In genomic region chr4:128876194-128876593, GRCh38 we compare ENCODE assay signal across 20 cellular contexts.
"Had no signal": no experiment of that assay in that cellular context is flagged by ENCODE, and none has a peak within 500 bp of the region (broad histone marks: within the 10 kb centered on the region; RNA-seq: fewer than 3 reads in every experiment).

No MANE protein-coding gene starts in this region.

- H3K4me1 ChIP-seq: esophagus muscularis mucosa, gastrocnemius medialis, testis, tibial nerve, upper lobe of right lung had no signal

- H3K9me3 ChIP-seq: esophagus muscularis mucosa, gastrocnemius medialis, heart right ventricle, testis, tibial nerve, upper lobe of right lung had no signal

- H3K27ac ChIP-seq: epithelial cell of prostate, esophagus muscularis mucosa, gastrocnemius medialis, heart right ventricle, skin epidermis, testis, tibial nerve, upper lobe of right lung had no signal

- H3K27me3 ChIP-seq: esophagus muscularis mucosa, gastrocnemius medialis, heart right ventricle, testis, tibial nerve, upper lobe of right lung had no signal

- H3K27ac Mint-ChIP-seq: dendritic cell treated with granulocyte-macrophage colony-stimulating factor and Interleukin-4, amounts not matched to agents 40 ng/mL and 50 ng/mL, for 4 days; stimulated activated naive B cell treated with anti-CD40 and anti-IgM and Interleukin-4, amounts not matched to agents 10 μg/mL and 1 μg/mL and 100 μg/mL, for 72 hours; stimulated activated naive CD8-positive, alpha-beta T cell treated with anti-CD3 and anti-CD28 coated beads, Interleukin-15, amount 100 ng/mL, for 72 hours had no signal

- H3K27me3 Mint-ChIP-seq: dendritic cell treated with granulocyte-macrophage colony-stimulating factor and Interleukin-4, amounts not matched to agents 40 ng/mL and 50 ng/mL, for 4 days; effector memory CD8-positive, alpha-beta T cell; naive thymus-derived CD4-positive, alpha-beta T cell; stimulated activated naive B cell treated with anti-CD40 and anti-IgM and Interleukin-4, amounts not matched to agents 10 μg/mL and 1 μg/mL and 100 μg/mL, for 72 hours; stimulated activated naive CD8-positive, alpha-beta T cell treated with anti-CD3 and anti-CD28 coated beads, Interleukin-15, amount 100 ng/mL, for 72 hours had no signal

- H3K4me3 Mint-ChIP-seq: dendritic cell treated with granulocyte-macrophage colony-stimulating factor and Interleukin-4, amounts not matched to agents 40 ng/mL and 50 ng/mL, for 4 days; effector memory CD8-positive, alpha-beta T cell; naive thymus-derived CD4-positive, alpha-beta T cell; neural crest cell; stimulated activated naive B cell treated with anti-CD40 and anti-IgM and Interleukin-4, amounts not matched to agents 10 μg/mL and 1 μg/mL and 100 μg/mL, for 72 hours; stimulated activated naive CD8-positive, alpha-beta T cell treated with anti-CD3 and anti-CD28 coated beads, Interleukin-15, amount 100 ng/mL, for 72 hours had no signal

- H3K9me3 Mint-ChIP-seq: dendritic cell treated with granulocyte-macrophage colony-stimulating factor and Interleukin-4, amounts not matched to agents 40 ng/mL and 50 ng/mL, for 4 days; effector memory CD8-positive, alpha-beta T cell; naive thymus-derived CD4-positive, alpha-beta T cell; neural crest cell; stimulated activated naive B cell treated with anti-CD40 and anti-IgM and Interleukin-4, amounts not matched to agents 10 μg/mL and 1 μg/mL and 100 μg/mL, for 72 hours; stimulated activated naive CD8-positive, alpha-beta T cell treated with anti-CD3 and anti-CD28 coated beads, Interleukin-15, amount 100 ng/mL, for 72 hours had no signal

- DNase-seq: effector memory CD8-positive, alpha-beta T cell; gastrocnemius medialis; heart right ventricle; hypothalamus; kidney glomerular epithelial cell; naive thymus-derived CD4-positive, alpha-beta T cell; posterior cingulate gyrus; stimulated activated CD4-positive, alpha-beta T cell treated with anti-CD3 and anti-CD28 coated beads, Interleukin-2, amount 100 ng/mL, for 24 hours; stimulated activated CD4-positive, alpha-beta T cell treated with anti-CD3 and anti-CD28 coated beads, Interleukin-4, amount 100 ng/mL, for 4 hours; stimulated activated naive B cell treated with anti-CD40 and anti-IgM and Interleukin-4, amounts not matched to agents 10 μg/mL and 1 μg/mL and 100 μg/mL, for 72 hours; stimulated activated naive CD8-positive, alpha-beta T cell treated with anti-CD3 and anti-CD28 coated beads, Interleukin-15, amount 100 ng/mL, for 72 hours; testis; upper lobe of right lung had no signal

- H3K4me3 ChIP-seq: esophagus muscularis mucosa, gastrocnemius medialis, heart right ventricle, skin epidermis, testis, tibial nerve, upper lobe of right lung had no signal

- ATAC-seq: effector memory CD8-positive, alpha-beta T cell; gastrocnemius medialis; heart right ventricle; naive thymus-derived CD4-positive, alpha-beta T cell; sciatic nerve; stimulated activated naive B cell treated with anti-CD40 and anti-IgM and Interleukin-4, amounts not matched to agents 10 μg/mL and 1 μg/mL and 100 μg/mL, for 72 hours; stimulated activated naive CD8-positive, alpha-beta T cell treated with anti-CD3 and anti-CD28 coated beads, Interleukin-15, amount 100 ng/mL, for 72 hours; upper lobe of right lung had no signal

- H3K4me1 Mint-ChIP-seq: neural crest cell; stimulated activated naive B cell treated with anti-CD40 and anti-IgM and Interleukin-4, amounts not matched to agents 10 μg/mL and 1 μg/mL and 100 μg/mL, for 72 hours; stimulated activated naive CD8-positive, alpha-beta T cell treated with anti-CD3 and anti-CD28 coated beads, Interleukin-15, amount 100 ng/mL, for 72 hours had no signal
